31 cellular contexts compared by ENCODE assay signal in genomic region chr3:84621823-84622222, GRCh38.
A peak's percentile ranks its signal among the peaks of the same experiment; 100 is the strongest.
DNase-seq lines count a peak whose midpoint lies in the region; ATAC-seq and TF ChIP-seq lines count a peak whose summit lies in the region.
"Had no signal": no experiment of that assay in that cellular context is flagged by ENCODE, and none has a peak within 500 bp of the region (broad histone marks: within the 10 kb centered on the region; RNA-seq: fewer than 3 reads in every experiment).

No MANE protein-coding gene starts in this region.

- H3K27ac ChIP-seq in HEK293 (ENCODE audit: extremely low read depth, low read depth, low read length), result no peak overlapping the region
- H3K27ac ChIP-seq: 22Rv1; A549; BLaER1; BLaER1 treated with 17β-estradiol and CSF1 and Interleukin-3, amounts not matched to agents 10 nM and 100 nM; C4-2B had no signal

- H3K4me3 Mint-ChIP-seq in WTC11, result no peak overlapping the region
- H3K4me3 Mint-ChIP-seq: B cell; CD14-positive monocyte; CD4-positive, alpha-beta memory T cell; CD4-positive, alpha-beta T cell; CD4-positive, CD25-positive, alpha-beta regulatory T cell; CD8-positive, alpha-beta memory T cell; CD8-positive, alpha-beta T cell had no signal

- H3K36me3 ChIP-seq in HEK293 (ENCODE audit: control insufficient read depth in 2 of 2, insufficient read depth in 1 of 2, low read length in 2 of 2), result no peaks in the 10 kb centered on the region
- H3K36me3 ChIP-seq: BE2C; BLaER1; BLaER1 treated with 17β-estradiol and CSF1 and Interleukin-3, amounts not matched to agents 10 nM and 100 nM had no signal

- no peaks in the 10 kb centered on the region for H3K27me3 Mint-ChIP-seq in WTC11 (ENCODE audit: low read depth)
- H3K27me3 Mint-ChIP-seq: B cell; CD4-positive, alpha-beta memory T cell; CD4-positive, alpha-beta T cell; CD4-positive, CD25-positive, alpha-beta regulatory T cell; CD8-positive, alpha-beta memory T cell had no signal

- H3K4me1 ChIP-seq in HEK293 (ENCODE audit: control insufficient read depth, insufficient read depth, low read length), result no peaks in the 10 kb centered on the region
- H3K4me1 ChIP-seq: A549; BE2C; BLaER1; BLaER1 treated with 17β-estradiol and CSF1 and Interleukin-3, amounts not matched to agents 10 nM and 100 nM; Caco-2 had no signal

- H3K36me3 Mint-ChIP-seq in WTC11, result peaks cover 21% of the 10 kb centered on the region
- H3K36me3 Mint-ChIP-seq: CD14-positive monocyte; CD4-positive, alpha-beta memory T cell; CD4-positive, CD25-positive, alpha-beta regulatory T cell; CD8-positive, alpha-beta memory T cell; CD8-positive, alpha-beta T cell had no signal

- ATAC-seq in WTC11 (no peak), HG03097 (IDR thresholded peaks at IDR 0.05; ENCODE audit: low FRiP score, unreplicated experiment) (no peak)
- ATAC-seq: A549; CD8-positive, alpha-beta T cell had no signal

- POLR2A ChIA-PET in HEK293 (lab: Yijun Ruan, JAX) (no interaction called here), WTC11 (lab: Charles Lee) (no interaction called here)

- no peak for DNase-seq in WTC11 (ENCODE audit: low spot score)
- DNase-seq in activated effector memory CD4-positive, alpha-beta T cell treated with Interleukin-2 at 50 U/mL for 16 hours, result no peak
- DNase-seq: 8988T; ACHN; AML-193; BE2C; C1 segment of cervical spinal cord; Caco-2; Calu3; CD4-positive, alpha-beta memory T cell; CD4-positive, alpha-beta T cell; CD4-positive, CD25-positive, alpha-beta regulatory T cell; CD8-positive, alpha-beta memory T cell; CD8-positive, alpha-beta T cell; COR-L47; DMS 273 treated with DMSO at 0.1 percent for 48 hours; DMS153; DMS53; DMS79; DMS79 treated with DMSO at 0.1 percent for 48 hours; DND-41; EL had no signal

- TF ChIP-seq CTCF in HEK293 (tag by site-specific recombination; IDR thresholded peaks at IDR 0.05) (no peak), WTC11 (IDR thresholded peaks at IDR 0.05) (no peak)

- CTCF ChIA-PET in HEK293 (lab: Yijun Ruan, JAX) (no interaction called here), WTC11 (lab: Charles Lee) (no interaction called here)

- H3K9me3 Mint-ChIP-seq in WTC11, result peaks cover 29% of the 10 kb centered on the region

- H3K4me1 Mint-ChIP-seq in WTC11, result no peaks in the 10 kb centered on the region
- H3K4me1 Mint-ChIP-seq: B cell; CD14-positive monocyte; CD4-positive, alpha-beta memory T cell; CD4-positive, CD25-positive, alpha-beta regulatory T cell; CD8-positive, alpha-beta memory T cell had no signal

- H3K27ac Mint-ChIP-seq in WTC11, result no peak overlapping the region
- H3K27ac Mint-ChIP-seq: B cell; CD14-positive monocyte; CD4-positive, alpha-beta memory T cell; CD4-positive, alpha-beta T cell; CD4-positive, CD25-positive, alpha-beta regulatory T cell; CD8-positive, alpha-beta memory T cell; CD8-positive, alpha-beta T cell had no signal

- no peak overlapping the region for H3K4me3 ChIP-seq in HEK293 (ENCODE audit: low read depth, low read length)
- H3K4me3 ChIP-seq: A549; BLaER1; BLaER1 treated with 17β-estradiol and CSF1 and Interleukin-3, amounts not matched to agents 10 nM and 100 nM had no signal

- no peaks in the 10 kb centered on the region for H3K9me3 ChIP-seq in HEK293 (ENCODE audit: control insufficient read depth, insufficient read depth, low read depth, low read length)
- H3K9me3 ChIP-seq: A549, BE2C, Caco-2 had no signal

TF ChIP-seq in HEK293, 187 proteins besides CTCF, POLR2A, EP300 and RAD21:
- TF ChIP-seq ZBTB6 (tag by site-specific recombination; IDR thresholded peaks at IDR 0.05) (no peak), ZNF585B (tag by site-specific recombination; IDR thresholded peaks at IDR 0.05) (peak; percentile 64)

TF ChIP-seq in WTC11, 78 proteins besides CTCF, POLR2A, EP300 and RAD21:
- TF ChIP-seq ZNF416 (CRISPR knock-in tag; IDR thresholded peaks at IDR 0.05) (peak; percentile 68; the same call in 1 of the 2 replicates), ZNF121 (CRISPR knock-in tag; IDR thresholded peaks at IDR 0.05) (no peak)
TF ChIP-seq in WTC11: peak in this region for 1.

Comparison
In these comparisons a context has a peak if more than half of its experiments do, and no peak if none do; other contexts are left out.
1. Of the 8 proteins assayed by ChIP-seq in both HEK293 and WTC11: peak only in HEK293: none; only in WTC11: ZNF416; in both: none; in neither: 7.